8 cellular contexts compared by ENCODE assay signal in genomic region chr17:39152134-39152884, GRCh38.
DNase-seq lines count a peak whose midpoint lies in the region; ATAC-seq lines count a peak whose summit lies in the region.

No MANE protein-coding gene starts in this region.

- DNase-seq in NCI-H2171 (lab: John Stamatoyannopoulos, UW): peak; percentile 75
- DNase-seq in stimulated activated CD4-positive, alpha-beta T cell treated with anti-CD3 and anti-CD28 coated beads, Interleukin-4, amount 100 ng/mL, for 24 hours: peak; percentile 14
- DNase-seq in MV-4-11 (lab: John Stamatoyannopoulos, UW): no peak

- peaks cover 39 to 43% (median 42%) of the 10 kb centered on the region in 11 experiments for H3K27me3 ChIP-seq in BLaER1 treated with 17β-estradiol and CSF1 and Interleukin-3, amounts not matched to agents 10 nM and 100 nM

- H4K20me1 ChIP-seq in BLaER1 treated with 17β-estradiol and CSF1 and Interleukin-3, amounts not matched to agents 10 nM and 100 nM: peaks cover 0 to 18% (median 0%) of the 10 kb centered on the region in 11 experiments; a peak in 9 of 22 replicates

- no peaks in the 10 kb centered on the region for H3K36me3 ChIP-seq in BLaER1 treated with 17β-estradiol and CSF1 and Interleukin-3, amounts not matched to agents 10 nM and 100 nM

- peak overlapping the region; percentile 70 to 96 (median 86) for H3K4me3 ChIP-seq in BLaER1 treated with 17β-estradiol and CSF1 and Interleukin-3, amounts not matched to agents 10 nM and 100 nM
- peak overlapping the region; percentile 83; the same call in 1 of the 2 replicates for H3K4me3 ChIP-seq in iPS-18c (ENCODE audit: insufficient read depth, low read depth, low read length)

- H3K4me2 ChIP-seq in BLaER1 treated with 17β-estradiol and CSF1 and Interleukin-3, amounts not matched to agents 10 nM and 100 nM: peak overlapping the region; percentile 80 to 96 (median 91)

- peaks cover 11 to 27% (median 20%) of the 10 kb centered on the region in 10 experiments for H3K4me1 ChIP-seq in BLaER1 treated with 17β-estradiol and CSF1 and Interleukin-3, amounts not matched to agents 10 nM and 100 nM

- no peak for ATAC-seq in HG02678 (IDR thresholded peaks at IDR 0.05; ENCODE audit: unreplicated experiment)
- no peak for ATAC-seq in GM18511 (IDR thresholded peaks at IDR 0.05; ENCODE audit: unreplicated experiment)

- peak overlapping the region in 9 of 11 experiments; percentile 22 to 90 (median 82); a peak in 13 of 22 replicates for H3K9ac ChIP-seq in BLaER1 treated with 17β-estradiol and CSF1 and Interleukin-3, amounts not matched to agents 10 nM and 100 nM

- H3K27ac ChIP-seq in BLaER1 treated with 17β-estradiol and CSF1 and Interleukin-3, amounts not matched to agents 10 nM and 100 nM: no peak overlapping the region
- peak overlapping the region; percentile 75 for H3K27ac ChIP-seq in angular gyrus (ENCODE audit: low read depth, low read length)

- H3K9me3 ChIP-seq in BLaER1 treated with 17β-estradiol and CSF1 and Interleukin-3, amounts not matched to agents 10 nM and 100 nM (replicated peaks in 1 of 11): no peaks in the 10 kb centered on the region
- no peaks in the 10 kb centered on the region for H3K9me3 ChIP-seq in iPS-18c (ENCODE audit: control insufficient read depth, insufficient read depth, low read length)
